ENCODE assay signal across 1 cellular context in the genomic region with DNA sequence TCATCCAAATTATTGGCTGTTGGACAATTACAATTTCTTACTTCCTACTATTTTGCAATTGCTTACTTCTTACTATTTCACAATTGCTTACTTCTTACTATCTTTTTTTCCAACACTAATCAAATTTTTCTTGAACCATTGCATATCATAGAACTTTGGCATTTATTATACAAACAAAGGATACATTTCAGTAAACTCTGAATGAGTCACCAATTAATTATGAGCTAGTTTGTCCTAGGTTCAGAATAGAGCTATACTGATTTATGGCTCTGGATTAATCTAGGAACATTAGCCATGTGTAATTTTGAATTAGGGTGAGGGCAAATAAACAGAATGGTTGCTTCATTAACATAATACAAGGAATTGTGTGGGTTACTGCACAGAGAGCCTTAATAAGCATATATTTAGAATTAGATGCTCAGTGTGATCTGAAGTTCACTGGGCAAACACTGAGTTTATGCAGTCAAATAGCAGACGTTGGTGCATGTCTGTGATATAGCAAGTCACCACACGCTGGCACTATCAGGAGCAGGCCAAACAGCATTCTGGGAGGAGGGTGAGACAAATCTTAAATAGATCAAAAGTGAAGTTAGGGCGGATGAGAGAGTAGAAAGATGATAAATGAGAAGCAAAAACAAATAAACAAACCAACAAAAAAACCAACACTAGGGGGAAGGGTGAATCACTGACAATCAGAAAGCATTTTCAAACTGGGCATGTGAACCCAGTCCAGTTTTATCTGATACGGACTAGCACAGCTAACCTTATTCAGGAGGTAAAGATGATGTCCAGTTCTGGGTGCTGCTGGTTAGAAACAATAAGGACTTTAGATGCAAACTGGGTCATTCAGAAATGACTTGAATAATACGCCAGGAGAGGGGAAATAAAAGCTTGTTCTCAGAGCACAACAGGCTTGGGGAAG.
TF ChIP-seq lines count a peak whose summit lies in the region.

No MANE protein-coding gene starts in this region.

TF ChIP-seq in IMR-90, 13 proteins besides CTCF, POLR2A, EP300 and RAD21:
- no peak for TF ChIP-seq SMC3 (IDR thresholded peaks at IDR 0.05; ENCODE audit: low read depth, low read length)
- TF ChIP-seq CHD1 (IDR thresholded peaks at IDR 0.05; ENCODE audit: low read depth, low read length), result no peak
- TF ChIP-seq BHLHE40 (IDR thresholded peaks at IDR 0.05; ENCODE audit: low read depth, low read length), result no peak
- TF ChIP-seq NFE2L2 (IDR thresholded peaks at IDR 0.05; ENCODE audit: low read depth, low read length), result no peak
- peak; percentile 61 for TF ChIP-seq CEBPB (IDR thresholded peaks at IDR 0.05; ENCODE audit: low read depth, low read length)
- TF ChIP-seq RCOR1 (IDR thresholded peaks at IDR 0.05; ENCODE audit: insufficient replicate concordance, low read length), result no peak
- no peak for TF ChIP-seq RFX5 (IDR thresholded peaks at IDR 0.05; ENCODE audit: low read depth, low read length)
- TF ChIP-seq FOS (IDR thresholded peaks at IDR 0.05; ENCODE audit: low read depth, low read length), result 0 out of 2 replicates have a peak, but pooled peaks have one; percentile 10
TF ChIP-seq in IMR-90: peak in this region for 2.
